30 cellular contexts compared by ENCODE assay signal in genomic region chrX:79568309-79568708, GRCh38.
"Had no signal": no experiment of that assay in that cellular context is flagged by ENCODE, and none has a peak within 500 bp of the region (broad histone marks: within the 10 kb centered on the region; RNA-seq: fewer than 3 reads in every experiment).

No MANE protein-coding gene starts in this region.

- H3K4me1 Mint-ChIP-seq: naive thymus-derived CD8-positive, alpha-beta T cell; nephron progenitor cell; neural crest cell; stimulated activated memory B cell treated with anti-CD40 and anti-IgM and Interleukin-4, amounts not matched to agents 10 μg/mL and 1 μg/mL and 100 μg/mL, for 72 hours; stimulated activated naive CD8-positive, alpha-beta T cell treated with anti-CD3 and anti-CD28 coated beads, Interleukin-15, amount 100 ng/mL, for 72 hours had no signal

- H3K4me1 ChIP-seq: parathyroid adenoma, psoas muscle, right lobe of liver, sigmoid colon, suprapubic skin, testis, tibial nerve, upper lobe of left lung, vagina had no signal

- H3K4me3 Mint-ChIP-seq: naive thymus-derived CD8-positive, alpha-beta T cell; natural killer cell treated with Interleukin-12 subunit alpha and Interleukin-12 subunit beta and Interleukin-15 and Interleukin-18, amount 100 ng/mL, for 72 hours; nephron progenitor cell; neural crest cell; stimulated activated memory B cell treated with anti-CD40 and anti-IgM and Interleukin-4, amounts not matched to agents 10 μg/mL and 1 μg/mL and 100 μg/mL, for 72 hours; stimulated activated naive CD8-positive, alpha-beta T cell treated with anti-CD3 and anti-CD28 coated beads, Interleukin-15, amount 100 ng/mL, for 72 hours had no signal

- FAIRE-seq: small intestine, urothelium cell line had no signal

- H3K9me3 ChIP-seq: neutrophil, psoas muscle, right lobe of liver, sigmoid colon, suprapubic skin, testis, tibial nerve, upper lobe of left lung, vagina had no signal

- H3K27ac ChIP-seq: neutrophil, parathyroid adenoma, psoas muscle, right lobe of liver, sigmoid colon, suprapubic skin, testis, tibial nerve, upper lobe of left lung, vagina had no signal

- H3K4me3 ChIP-seq: psoas muscle, right lobe of liver, sigmoid colon, suprapubic skin, testis, tibial nerve, upper lobe of left lung, vagina had no signal

- DNase-seq: naive thymus-derived CD8-positive, alpha-beta T cell; nephron progenitor cell; nucleus accumbens; posterior cingulate gyrus; psoas muscle; right cardiac atrium; right lobe of liver; sigmoid colon; small intestine; stimulated activated CD4-positive, alpha-beta T cell treated with anti-CD3 and anti-CD28 coated beads, Interleukin-1b, Interleukin-23, amount 100 ng/mL, for 48 hours; stimulated activated CD4-positive, alpha-beta T cell treated with anti-CD3 and anti-CD28 coated beads, Interleukin-4, amount 100 ng/mL, for 1 hour; stimulated activated CD4-positive, alpha-beta T cell treated with anti-CD3 and anti-CD28 coated beads, Interleukin-4, amount 100 ng/mL, for 4 hours; stimulated activated CD8-positive, alpha-beta memory T cell treated with anti-CD3 and anti-CD28 coated beads, Interleukin-4, amount 100 ng/mL, for 48 hours; stimulated activated naive CD4-positive, alpha-beta T cell; stimulated activated naive CD8-positive, alpha-beta T cell treated with anti-CD3 and anti-CD28 coated beads, Interleukin-15, amount 100 ng/mL, for 72 hours; stimulated activated naive CD8-positive, alpha-beta T cell treated with anti-CD3 and anti-CD28 coated beads, Interleukin-15, Interleukin-2, amounts not matched to agents 100 U/mL and 50 U/mL, for 24 hours; substantia nigra; testis; trophoblast cell; upper lobe of left lung had no signal

- H3K36me3 Mint-ChIP-seq: stimulated activated memory B cell treated with anti-CD40 and anti-IgM and Interleukin-4, amounts not matched to agents 10 μg/mL and 1 μg/mL and 100 μg/mL, for 72 hours had no signal

- H3K36me3 ChIP-seq: neutrophil, right lobe of liver, sigmoid colon, suprapubic skin, tibial nerve, upper lobe of left lung, vagina had no signal

- H3K9ac ChIP-seq: parathyroid adenoma had no signal

- H3K27me3 Mint-ChIP-seq: progenitor cell of endocrine pancreas; stimulated activated memory B cell treated with anti-CD40 and anti-IgM and Interleukin-4, amounts not matched to agents 10 μg/mL and 1 μg/mL and 100 μg/mL, for 72 hours had no signal

- ATAC-seq: naive thymus-derived CD8-positive, alpha-beta T cell; natural killer cell treated with Interleukin-12 subunit alpha and Interleukin-12 subunit beta and Interleukin-15 and Interleukin-18, amount 100 ng/mL, for 72 hours; psoas muscle; right cardiac atrium; right lobe of liver; stimulated activated memory B cell treated with anti-CD40 and anti-IgM and Interleukin-4, amounts not matched to agents 10 μg/mL and 1 μg/mL and 100 μg/mL, for 72 hours; stimulated activated naive CD8-positive, alpha-beta T cell treated with anti-CD3 and anti-CD28 coated beads, Interleukin-15, amount 100 ng/mL, for 72 hours; stimulated activated naive CD8-positive, alpha-beta T cell treated with anti-CD3 and anti-CD28 coated beads, Interleukin-15, Interleukin-2, amounts not matched to agents 100 U/mL and 50 U/mL, for 24 hours had no signal

- H3K27ac Mint-ChIP-seq: naive thymus-derived CD8-positive, alpha-beta T cell; natural killer cell treated with Interleukin-12 subunit alpha and Interleukin-12 subunit beta and Interleukin-15 and Interleukin-18, amount 100 ng/mL, for 72 hours; nephron progenitor cell; progenitor cell of endocrine pancreas; stimulated activated memory B cell treated with anti-CD40 and anti-IgM and Interleukin-4, amounts not matched to agents 10 μg/mL and 1 μg/mL and 100 μg/mL, for 72 hours; stimulated activated naive CD8-positive, alpha-beta T cell treated with anti-CD3 and anti-CD28 coated beads, Interleukin-15, amount 100 ng/mL, for 72 hours had no signal
